Comparison of ENCODE assay signal across 19 cellular contexts in genomic region chr3:10081871-10082270, GRCh38. TPM values are rescaled to one million over a fixed set of nuclear protein-coding genes. Genes with fewer than 3 reads are reported as not detected.
DNase-seq lines count a peak whose midpoint lies in the region; ATAC-seq lines count a peak whose summit lies in the region.
"Had no signal": no experiment of that assay in that cellular context is flagged by ENCODE, and none has a peak within 500 bp of the region (broad histone marks: within the 10 kb centered on the region; RNA-seq: fewer than 3 reads in every experiment).

No MANE protein-coding gene starts in this region.

- H3K27me3 Mint-ChIP-seq in activated naive CD8-positive, alpha-beta T cell treated with anti-CD3 and anti-CD28 coated beads for 36 hours = no peaks in the 10 kb centered on the region
- H3K27me3 Mint-ChIP-seq in activated naive CD8-positive, alpha-beta T cell treated with anti-CD3 and anti-CD28 coated beads, Interleukin-2, amount 50 U/mL, for 24 hours = no peaks in the 10 kb centered on the region
- H3K27me3 Mint-ChIP-seq: CD4-positive, alpha-beta memory T cell had no signal

- peak overlapping the region; percentile 11 for H3K27ac Mint-ChIP-seq in activated naive CD8-positive, alpha-beta T cell treated with anti-CD3 and anti-CD28 coated beads for 36 hours
- no peak overlapping the region for H3K27ac Mint-ChIP-seq in activated naive CD8-positive, alpha-beta T cell treated with anti-CD3 and anti-CD28 coated beads, Interleukin-2, amount 50 U/mL, for 24 hours

- peaks cover 38% of the 10 kb centered on the region for H3K36me3 Mint-ChIP-seq in activated naive CD8-positive, alpha-beta T cell treated with anti-CD3 and anti-CD28 coated beads for 36 hours
- peaks cover 57% of the 10 kb centered on the region for H3K36me3 Mint-ChIP-seq in activated naive CD8-positive, alpha-beta T cell treated with anti-CD3 and anti-CD28 coated beads, Interleukin-2, amount 50 U/mL, for 24 hours (ENCODE audit: low read depth)

- H3K4me3 Mint-ChIP-seq in activated naive CD8-positive, alpha-beta T cell treated with anti-CD3 and anti-CD28 coated beads for 36 hours = no peak overlapping the region
- no peak overlapping the region for H3K4me3 Mint-ChIP-seq in activated naive CD8-positive, alpha-beta T cell treated with anti-CD3 and anti-CD28 coated beads, Interleukin-2, amount 50 U/mL, for 24 hours
- H3K4me3 Mint-ChIP-seq: CD4-positive, alpha-beta memory T cell had no signal

- no peak for DNase-seq in activated naive CD8-positive, alpha-beta T cell treated with anti-CD3 and anti-CD28 coated beads for 36 hours
- DNase-seq in activated naive CD8-positive, alpha-beta T cell treated with anti-CD3 and anti-CD28 coated beads, Interleukin-2, amount 50 U/mL, for 24 hours = no peak
- DNase-seq in inferior parietal cortex (ENCODE audit: extremely low spot score) (peak; percentile 25), superior temporal gyrus (ENCODE audit: extremely low spot score) (peak; percentile 60), kidney glomerular epithelial cell (lab: John Stamatoyannopoulos, UW) (no peak)
- DNase-seq in activated CD4-positive, CD25-positive, alpha-beta regulatory T cell treated with anti-CD3 and anti-CD28 coated beads, Interleukin-2, amount 50 U/mL, for 72 hours = no peak
- DNase-seq: C1 segment of cervical spinal cord; CD4-positive, alpha-beta memory T cell; COR-L47; DMS79; EL; GDM1; GM23248; H7; HCEC 1CT had no signal

- ATAC-seq in activated naive CD8-positive, alpha-beta T cell treated with anti-CD3 and anti-CD28 coated beads, Interleukin-2, amount 50 U/mL, for 24 hours = no peak
- ATAC-seq: GM12878 had no signal

- H3K4me1 Mint-ChIP-seq in activated naive CD8-positive, alpha-beta T cell treated with anti-CD3 and anti-CD28 coated beads for 36 hours = no peaks in the 10 kb centered on the region
- H3K4me1 Mint-ChIP-seq in activated naive CD8-positive, alpha-beta T cell treated with anti-CD3 and anti-CD28 coated beads, Interleukin-2, amount 50 U/mL, for 24 hours = no peaks in the 10 kb centered on the region
- H3K4me1 Mint-ChIP-seq: CD4-positive, alpha-beta memory T cell had no signal

- no peaks in the 10 kb centered on the region for H3K9me3 Mint-ChIP-seq in activated naive CD8-positive, alpha-beta T cell treated with anti-CD3 and anti-CD28 coated beads for 36 hours
- no peaks in the 10 kb centered on the region for H3K9me3 Mint-ChIP-seq in activated naive CD8-positive, alpha-beta T cell treated with anti-CD3 and anti-CD28 coated beads, Interleukin-2, amount 50 U/mL, for 24 hours
- H3K9me3 Mint-ChIP-seq: CD4-positive, alpha-beta memory T cell had no signal

RNA-seq across cellular contexts. Expression of gene FANCD2OS, which starts 26.2 kb away (rescaled TPM):
- total RNA-seq in activated naive CD8-positive, alpha-beta T cell treated with anti-CD3 and anti-CD28 coated beads for 36 hours = not detected
- total RNA-seq: A172; A673; CD4-positive, alpha-beta memory T cell; GM12878; GM23248; H1; H7 had no signal

RNA-seq across cellular contexts. Expression of gene BRK1, which starts 33.6 kb away (rescaled TPM):
- 10 to 100 TPM; 91.6 to 94.6 TPM for total RNA-seq in activated naive CD8-positive, alpha-beta T cell treated with anti-CD3 and anti-CD28 coated beads for 36 hours

RNA-seq across cellular contexts. Expression of gene FANCD2, which starts 55.6 kb away (rescaled TPM):
- total RNA-seq in activated naive CD8-positive, alpha-beta T cell treated with anti-CD3 and anti-CD28 coated beads for 36 hours = 10 to 100 TPM; 80.9 to 85.1 TPM

RNA-seq across cellular contexts. Expression of gene VHL, which starts 59.7 kb away (rescaled TPM):
- total RNA-seq in activated naive CD8-positive, alpha-beta T cell treated with anti-CD3 and anti-CD28 coated beads for 36 hours = 10 to 100 TPM; 42.0 to 42.2 TPM

Comparison
In these comparisons a context has a peak if more than half of its experiments do, and no peak if none do; other contexts are left out.
1. DNase-seq: peak in inferior parietal cortex (single experiment) and superior temporal gyrus (single experiment); none in activated naive CD8-positive, alpha-beta T cell treated with anti-CD3 and anti-CD28 coated beads for 36 hours (single experiment), activated naive CD8-positive, alpha-beta T cell treated with anti-CD3 and anti-CD28 coated beads, Interleukin-2, amount 50 U/mL, for 24 hours (single experiment), kidney glomerular epithelial cell (single experiment) and activated CD4-positive, CD25-positive, alpha-beta regulatory T cell treated with anti-CD3 and anti-CD28 coated beads, Interleukin-2, amount 50 U/mL, for 72 hours (single experiment).